In the genomic region with DNA sequence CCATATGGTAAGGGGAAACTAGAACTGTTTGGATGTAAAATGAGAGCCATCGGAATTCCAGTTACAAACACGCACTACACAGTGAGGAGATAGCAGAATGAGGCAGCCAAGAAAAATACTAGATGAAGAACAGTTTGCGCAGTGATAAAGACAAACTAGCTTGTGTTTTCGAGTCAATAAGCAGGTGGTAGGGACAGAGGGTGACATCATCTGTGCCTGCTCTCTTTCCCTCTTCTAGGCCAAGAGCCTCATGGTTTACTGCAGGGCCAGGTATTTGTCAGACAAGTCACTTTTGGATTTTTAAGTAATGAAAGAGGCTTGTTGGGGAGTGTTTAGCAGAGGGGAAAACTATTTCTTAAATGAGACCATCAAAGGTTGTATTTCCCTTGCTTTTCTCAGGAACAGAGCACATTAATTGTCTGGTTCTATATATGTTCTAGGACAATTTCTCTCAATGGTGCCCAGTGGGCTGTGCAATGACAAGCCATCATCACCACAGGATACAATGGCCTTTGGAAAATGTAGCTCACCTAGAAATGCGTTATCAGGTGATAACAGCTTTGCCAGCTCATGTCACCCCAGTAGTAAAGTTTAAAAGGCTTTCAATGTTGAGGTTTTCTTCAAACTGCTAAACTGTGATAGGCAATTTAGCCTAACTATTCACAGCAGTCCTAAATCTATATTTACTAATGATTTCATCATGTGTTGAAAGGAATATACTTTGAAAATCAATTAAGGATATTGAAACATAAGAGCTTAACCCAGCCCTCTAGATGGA, we compare ENCODE assay signal across 23 cellular contexts.
DNase-seq lines count a peak whose midpoint lies in the region; ATAC-seq and TF ChIP-seq lines count a peak whose summit lies in the region.
"Had no signal": no experiment of that assay in that cellular context is flagged by ENCODE, and none has a peak within 500 bp of the region (broad histone marks: within the 10 kb centered on the region; RNA-seq: fewer than 3 reads in every experiment).

No MANE protein-coding gene starts in this region.

- H3F3A ChIP-seq in neural cell (ENCODE audit: insufficient read depth, low read length, poor library complexity, severe bottlenecking) = no peaks in the 10 kb centered on the region

- H3K27ac ChIP-seq in neural cell (ENCODE audit: low read length) = no peak overlapping the region
- H3K27ac ChIP-seq: 22Rv1, KMS-11, PC-9, RWPE1, SJCRH30 had no signal

- H3K9ac ChIP-seq in neural cell (ENCODE audit: low read length) = no peak overlapping the region
- H3K9ac ChIP-seq: KMS-11 had no signal

- peak; percentile 20 for TF ChIP-seq EP300 in neural cell (conservative IDR thresholded peaks at IDR 0.05; ENCODE audit: poor library complexity, severe bottlenecking)

- no peaks in the 10 kb centered on the region for H3K27me3 ChIP-seq in neural cell (ENCODE audit: insufficient read depth, low read depth, low read length)
- H3K27me3 ChIP-seq: MG63, SJCRH30 had no signal

- no peaks in the 10 kb centered on the region; the same call in 1 of the 2 replicates for H3K27me3 Mint-ChIP-seq in HFFc6 (ENCODE audit: insufficient read depth)

- H3K27ac Mint-ChIP-seq in HFFc6 = no peak overlapping the region
- H3K27ac Mint-ChIP-seq: CD14-positive monocyte, GM23338 had no signal

- H3K4me2 ChIP-seq in neural cell (ENCODE audit: low read length) = no peak overlapping the region
- H3K4me2 ChIP-seq: GM23338, KMS-11, PC-9 had no signal

- no peaks in the 10 kb centered on the region for H3K9me3 ChIP-seq in neural cell (ENCODE audit: low read length)
- H3K9me3 ChIP-seq: SJCRH30 had no signal

- no peaks in the 10 kb centered on the region for H3K36me3 ChIP-seq in neural cell (ENCODE audit: insufficient read depth, low read length)
- H3K36me3 ChIP-seq: MG63, SJCRH30 had no signal

- no peaks in the 10 kb centered on the region for H3K9me2 ChIP-seq in neural cell (ENCODE audit: insufficient read depth, low read length)

- no peaks in the 10 kb centered on the region for H4K20me1 ChIP-seq in neural cell (ENCODE audit: insufficient read depth)

- TF ChIP-seq CTCF in neural cell (IDR thresholded peaks at IDR 0.05; ENCODE audit: poor library complexity, severe bottlenecking) (no peak), HFFc6 (IDR thresholded peaks at IDR 0.05) (no peak)

- no peaks in the 10 kb centered on the region for H3K36me3 Mint-ChIP-seq in HFFc6 (ENCODE audit: low read depth)
- H3K36me3 Mint-ChIP-seq: CD14-positive monocyte had no signal

- H3K79me2 ChIP-seq in neural cell (replicated peaks; ENCODE audit: insufficient read depth, low read length) = no peaks in the 10 kb centered on the region

- no peak overlapping the region for H3K4me3 ChIP-seq in neural cell (ENCODE audit: low read length)
- H3K4me3 ChIP-seq: GM12878, GM23338, MG63, PC-9, SJCRH30 had no signal

- H2AFZ ChIP-seq in neural cell (ENCODE audit: low read depth, low read length) = no peak overlapping the region
- H2AFZ ChIP-seq: PC-9 had no signal

- no peaks in the 10 kb centered on the region for H3K4me1 Mint-ChIP-seq in HFFc6 (ENCODE audit: low read depth)

- no peak for TF ChIP-seq RAD21 in neural cell (conservative IDR thresholded peaks at IDR 0.05)

- DNase-seq in NCI-H510A treated with DMSO at 0.1 percent for 48 hours (lab: John Stamatoyannopoulos, UW) (peak; percentile 34), NCI-H510A (lab: John Stamatoyannopoulos, UW) (no peak), NCI-H2029 (lab: John Stamatoyannopoulos, UW) (peak; percentile 58), OCI-M1 (lab: John Stamatoyannopoulos, UW) (peak; percentile 34), HFFc6 (no peak), NCI-H1048 (lab: John Stamatoyannopoulos, UW) (no peak)
- DNase-seq: DMS153, EL, MG63, NCI-H1105, NCI-H187 treated with DMSO at 0.1 percent for 48 hours, NCI-H526, PC-9, SJCRH30 had no signal

- ATAC-seq in HG02610 (IDR thresholded peaks at IDR 0.05; ENCODE audit: unreplicated experiment) = no peak
- ATAC-seq: GM12878, GM23338, HCT116 had no signal

- H3K4me3 Mint-ChIP-seq in HFFc6 = no peak overlapping the region
- H3K4me3 Mint-ChIP-seq: CD14-positive monocyte, GM23338 had no signal

- H3K9me3 Mint-ChIP-seq in HFFc6 = no peaks in the 10 kb centered on the region
- H3K9me3 Mint-ChIP-seq: GM23338 had no signal

TF ChIP-seq in neural cell, 6 proteins besides CTCF, POLR2A, EP300 and RAD21:
- no peak for TF ChIP-seq EZH2 (IDR thresholded peaks at IDR 0.05; ENCODE audit: borderline replicate concordance, insufficient read depth, low read length, poor library complexity, severe bottlenecking)
- TF ChIP-seq POLR2AphosphoS5 (IDR thresholded peaks at IDR 0.05) = peak; percentile 65

Comparison
In these comparisons a context has a peak if more than half of its experiments do, and no peak if none do; other contexts are left out.
1. DNase-seq: peak in NCI-H510A treated with DMSO at 0.1 percent for 48 hours (single experiment), NCI-H2029 (single experiment) and OCI-M1 (single experiment); none in NCI-H510A (single experiment), HFFc6 (single experiment) and NCI-H1048 (single experiment).